In genomic region chr1:113875714-113876113, GRCh38 we compare ENCODE assay signal across 19 cellular contexts. TPM values are rescaled to one million over a fixed set of nuclear protein-coding genes. Genes with fewer than 3 reads are reported as not detected.
DNase-seq lines count a peak whose midpoint lies in the region; ATAC-seq, FAIRE-seq and TF ChIP-seq lines count a peak whose summit lies in the region.
"Had no signal": no experiment of that assay in that cellular context is flagged by ENCODE, and none has a peak within 500 bp of the region (broad histone marks: within the 10 kb centered on the region; RNA-seq: fewer than 3 reads in every experiment).

No MANE protein-coding gene starts in this region.

- WGBS in testis, 2 donors, result 78 to 89% methylated on average over 2 of the region's 2 CpGs

- H3K4me3 ChIP-seq in GM08714 (ENCODE audit: low read length) (peak overlapping the region; percentile 58; the same call in 1 of the 2 replicates), kidney (ENCODE audit: low read length in 2 of 2) (no peak overlapping the region), testis (no peak overlapping the region)
- H3K4me3 ChIP-seq: coronary artery, skin epidermis, vagina had no signal

- H3K36me3 ChIP-seq in kidney (ENCODE audit: control insufficient read depth in 1 of 2, insufficient read depth in 2 of 2, low read length in 2 of 2) (no peaks in the 10 kb centered on the region), testis (ENCODE audit: low read depth, missing control alignments) (no peaks in the 10 kb centered on the region)
- H3K36me3 ChIP-seq: vagina had no signal

- TF ChIP-seq POLR2A in testis (IDR thresholded peaks at IDR 0.05), result no peak

- no peaks in the 10 kb centered on the region for H3K27me3 ChIP-seq in testis
- H3K27me3 ChIP-seq: vagina had no signal

- ATAC-seq in GM19324 (IDR thresholded peaks at IDR 0.05; ENCODE audit: low FRiP score, unreplicated experiment), result peak; percentile 46
- ATAC-seq in HG03354 (IDR thresholded peaks at IDR 0.05; ENCODE audit: poor library complexity, severe bottlenecking, unreplicated experiment), result peak; percentile 56
- no peak for ATAC-seq in GM21528 (IDR thresholded peaks at IDR 0.05; ENCODE audit: low FRiP score, unreplicated experiment)
- ATAC-seq: activated CD4-positive, CD25-positive, alpha-beta regulatory T cell treated with anti-CD3 and anti-CD28 coated beads, Interleukin-2, amount 50 U/mL, for 24 hours; naive thymus-derived CD8-positive, alpha-beta T cell had no signal

- DNase-seq in glomerular visceral epithelial cell (ENCODE audit: extremely low spot score) (peak; percentile 79), kidney (no peak), testis (no peak), NCI-H187 treated with DMSO at 0.1 percent for 48 hours (lab: John Stamatoyannopoulos, UW) (no peak)
- DNase-seq: activated naive CD4-positive, alpha-beta T cell treated with anti-CD3 and anti-CD28 coated beads, Interleukin-2, amount 10 ng/mL, durations not matched to agents 7 days and 5 days; Caco-2; naive thymus-derived CD8-positive, alpha-beta T cell; NCI-H524 treated with DMSO at 0.1 percent for 48 hours; SIG-M5 had no signal

- H3K4me1 ChIP-seq in kidney (ENCODE audit: control insufficient read depth in 1 of 2, insufficient read depth in 1 of 2, low read depth in 1 of 2, low read length in 2 of 2), result no peaks in the 10 kb centered on the region
- no peaks in the 10 kb centered on the region for H3K4me1 ChIP-seq in testis
- H3K4me1 ChIP-seq: Caco-2, vagina had no signal

- FAIRE-seq in kidney (lab: Jason Lieb, UNC), result no peak
- FAIRE-seq: H54 had no signal

- no peak overlapping the region for H3K9ac ChIP-seq in kidney (ENCODE audit: low read length in 2 of 2)

- H3K27ac ChIP-seq in kidney (ENCODE audit: low read depth in 2 of 2, low read length in 2 of 2), result no peak overlapping the region
- H3K27ac ChIP-seq in testis, result no peak overlapping the region
- H3K27ac ChIP-seq: coronary artery, vagina had no signal

- H3K9me3 ChIP-seq in kidney (ENCODE audit: control insufficient read depth in 1 of 2, low read length in 2 of 2) (no peaks in the 10 kb centered on the region), testis (no peaks in the 10 kb centered on the region)
- H3K9me3 ChIP-seq: Caco-2, vagina had no signal

- intact Hi-C loops in kidney (cut with DNase I), result no loop called here
- intact Hi-C loops in testis (cut with DNase I; ENCODE audit: low total_unique reads), result no loop called here

- TF ChIP-seq CTCF in kidney (IDR thresholded peaks at IDR 0.05; ENCODE audit: borderline replicate concordance, extremely low read depth, insufficient read depth) (no peak), testis (IDR thresholded peaks at IDR 0.05) (no peak)

RNA-seq across cellular contexts. Expression of gene PTPN22, which starts 4.2 kb away (rescaled TPM):
- total RNA-seq in kidney (6.6 TPM), testis (1 to 10 TPM in 1 of 2 donors, under 1 TPM in 1; 0.39 to 1.4 TPM)
- polyA plus RNA-seq in kidney (ENCODE audit: insufficient read depth, low read depth, low replicate concordance) (0.32 TPM), testis (ENCODE audit: insufficient read depth, low read depth, low replicate concordance) (1.6 TPM)
- total RNA-seq: Caco-2, kidney epithelial cell had no signal

RNA-seq across cellular contexts. Expression of gene BCL2L15, which starts 11.7 kb away (rescaled TPM):
- total RNA-seq in kidney (34.3 TPM), testis (under 1 TPM; 0.68 to 0.87 TPM)
- polyA plus RNA-seq in kidney (ENCODE audit: insufficient read depth, low read depth, low replicate concordance) (2.2 TPM), testis (ENCODE audit: insufficient read depth, low read depth, low replicate concordance) (2.3 TPM)

RNA-seq across cellular contexts. Expression of gene AP4B1, which starts 28.9 kb away (rescaled TPM):
- 21.7 TPM for total RNA-seq in kidney
- 8.7 TPM for polyA plus RNA-seq in kidney (ENCODE audit: insufficient read depth, low read depth, low replicate concordance)
- total RNA-seq in testis, result 10 to 100 TPM; 23.4 to 49.6 TPM
- polyA plus RNA-seq in testis (ENCODE audit: insufficient read depth, low read depth, low replicate concordance), result 28.2 TPM

RNA-seq across cellular contexts. Expression of gene DCLRE1B, which starts 29.4 kb away (rescaled TPM):
- total RNA-seq in kidney, result 6.1 TPM
- polyA plus RNA-seq in kidney (ENCODE audit: insufficient read depth, low read depth, low replicate concordance), result 1.4 TPM
- 1 to 10 TPM; 7.7 to 8.3 TPM for total RNA-seq in testis
- polyA plus RNA-seq in testis (ENCODE audit: insufficient read depth, low read depth, low replicate concordance), result 6.7 TPM

RNA-seq across cellular contexts. Expression of gene HIPK1, which starts 53.4 kb away (rescaled TPM):
- total RNA-seq in kidney (65.0 TPM), testis (100 to 1,000 TPM; 102 to 128 TPM)
- polyA plus RNA-seq in kidney (ENCODE audit: insufficient read depth, low read depth, low replicate concordance) (8.4 TPM), testis (ENCODE audit: insufficient read depth, low read depth, low replicate concordance) (116 TPM)

Comparison
In these comparisons a context has a peak if more than half of its experiments do, and no peak if none do; other contexts are left out.
1. RNA of gene BCL2L15, which starts 11.7 kb away (total RNA-seq): 34.3 TPM in kidney (single experiment); 0.68 to 0.87 TPM in testis; every median in the first group is over 10 times any median in the second.